16 cellular contexts compared by ENCODE assay signal in genomic region chr1:71565267-71565666, GRCh38.
DNase-seq lines count a peak whose midpoint lies in the region; ATAC-seq and TF ChIP-seq lines count a peak whose summit lies in the region.
"Had no signal": no experiment of that assay in that cellular context is flagged by ENCODE, and none has a peak within 500 bp of the region (broad histone marks: within the 10 kb centered on the region; RNA-seq: fewer than 3 reads in every experiment).

No MANE protein-coding gene starts in this region.

- peak; percentile 27 for DNase-seq in NCI-H2171 treated with DMSO at 0.1 percent for 48 hours (lab: John Stamatoyannopoulos, UW)
- no peak for DNase-seq in NCI-H2171 (lab: John Stamatoyannopoulos, UW)
- DNase-seq in adipocyte (ENCODE audit: low read depth): peak; percentile 61
- DNase-seq in foreskin keratinocyte: peak; percentile 39 to 83
- DNase-seq in skeletal muscle cell (ENCODE audit: low read depth): peak; percentile 50
- DNase-seq in retina: no peak
- DNase-seq in NCI-H1694 treated with DMSO at 0.1 percent for 48 hours (lab: John Stamatoyannopoulos, UW): no peak
- no peak for DNase-seq in stimulated activated CD4-positive, alpha-beta T cell treated with anti-CD3 and anti-CD28 coated beads, Interleukin-2, amount 100 ng/mL, for 24 hours
- DNase-seq: activated CD4-positive, alpha-beta T cell treated with anti-CD3 and anti-CD28 coated beads, Interleukin-2, amount 10 ng/mL, durations not matched to agents 24 days and 14 days; activated T-cell treated with anti-CD3 and anti-CD28 coated beads, Interleukin-2, amount 50 U/mL, for 1 hour; hippocampal formation; left colon; naive thymus-derived CD4-positive, alpha-beta T cell; NCI-H2029 treated with DMSO at 0.1 percent for 48 hours; SJCRH30; testis had no signal

- TF ChIP-seq CTCF in foreskin keratinocyte (conservative IDR thresholded peaks at IDR 0.05): no peak

- no peaks in the 10 kb centered on the region for H3K27me3 ChIP-seq in adipocyte (replicated peaks; ENCODE audit: control insufficient read depth, insufficient read depth, low read length)
- no peaks in the 10 kb centered on the region for H3K27me3 ChIP-seq in foreskin keratinocyte
- H3K27me3 ChIP-seq: testis had no signal

- no peaks in the 10 kb centered on the region for H3K9me3 ChIP-seq in adipocyte (ENCODE audit: control insufficient read depth, low read length)
- H3K9me3 ChIP-seq: SJCRH30, testis had no signal

- H3K4me1 ChIP-seq in adipocyte (ENCODE audit: control insufficient read depth, insufficient read depth, low read length) (peaks cover 23% of the 10 kb centered on the region), foreskin keratinocyte (no peaks in the 10 kb centered on the region)
- H3K4me1 ChIP-seq: SJCRH30, testis had no signal

- ATAC-seq in foreskin keratinocyte: no peak
- ATAC-seq: left colon; naive thymus-derived CD4-positive, alpha-beta T cell had no signal

- H3K27ac ChIP-seq in foreskin keratinocyte: no peak overlapping the region
- H3K27ac ChIP-seq: SJCRH30, testis had no signal

- H3K9ac ChIP-seq in adipocyte (ENCODE audit: low read length): no peak overlapping the region

- no peak overlapping the region for H3K4me3 ChIP-seq in adipocyte (ENCODE audit: low read length)
- H3K4me3 ChIP-seq in skeletal muscle cell (ENCODE audit: low read depth, low read length): no peak overlapping the region
- H3K4me3 ChIP-seq: SJCRH30, testis had no signal

- no peaks in the 10 kb centered on the region for H3K36me3 ChIP-seq in adipocyte (ENCODE audit: control insufficient read depth, insufficient read depth, low read length, severe bottlenecking)
- H3K36me3 ChIP-seq: SJCRH30 had no signal

Comparison
In these comparisons a context has a peak if more than half of its experiments do, and no peak if none do; other contexts are left out.
1. DNase-seq: peak in NCI-H2171 treated with DMSO at 0.1 percent for 48 hours (single experiment), adipocyte (single experiment), foreskin keratinocyte (2 of 2) and skeletal muscle cell (single experiment); none in NCI-H2171 (single experiment), retina (single experiment), NCI-H1694 treated with DMSO at 0.1 percent for 48 hours (single experiment) and stimulated activated CD4-positive, alpha-beta T cell treated with anti-CD3 and anti-CD28 coated beads, Interleukin-2, amount 100 ng/mL, for 24 hours (0 of 2).